15 cellular contexts compared by ENCODE assay signal in the genomic region with DNA sequence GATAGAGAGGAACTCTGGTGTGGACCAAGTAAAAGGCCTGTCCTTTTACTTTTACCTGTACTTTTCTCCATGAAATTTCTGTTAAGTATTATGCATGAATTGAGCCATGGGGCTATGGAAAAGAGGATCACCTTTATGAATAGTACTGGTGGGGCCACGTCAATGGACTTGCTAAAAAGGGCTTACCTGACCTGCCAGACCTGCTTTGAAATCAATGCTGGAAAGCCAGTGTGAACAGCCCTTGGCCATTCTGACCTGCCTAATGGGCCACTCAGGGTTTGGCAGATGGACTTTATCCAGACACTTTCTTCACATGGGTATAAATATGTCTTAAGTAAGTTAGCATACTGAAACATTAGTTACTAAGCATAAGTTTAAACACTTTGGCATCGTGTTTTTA.
"Had no signal": no experiment of that assay in that cellular context is flagged by ENCODE, and none has a peak within 500 bp of the region (broad histone marks: within the 10 kb centered on the region; RNA-seq: fewer than 3 reads in every experiment).

No MANE protein-coding gene starts in this region.

- H3K4me3 Mint-ChIP-seq: activated CD4-positive, alpha-beta memory T cell treated with anti-CD3 and anti-CD28 coated beads for 36 hours had no signal

- H3K27me3 ChIP-seq: adrenal gland had no signal

- H3K9me3 ChIP-seq: adrenal gland, tibial artery had no signal

- H3K27ac ChIP-seq: adrenal gland, cardiac muscle cell, tibial artery had no signal

- H3K27ac Mint-ChIP-seq: activated CD4-positive, alpha-beta memory T cell treated with anti-CD3 and anti-CD28 coated beads for 36 hours; activated CD4-positive, alpha-beta T cell treated with anti-CD3 and anti-CD28 coated beads for 36 hours; activated naive CD4-positive, alpha-beta T cell treated with anti-CD3 and anti-CD28 coated beads, Interleukin-2, amount 50 U/mL, for 72 hours; activated T-helper 1 cell treated with anti-CD3 and anti-CD28 coated beads, Interleukin-12 subunit alpha, Interleukin-12 subunit beta, Interleukin-2, Interleukin-4 antibody, amounts not matched to agents 30 ng/mL and 10 ng/mL and 1 ng/mL, durations not matched to agents 14 hours and 24 hours and 36 hours; T-helper 2 cell treated with Interferon-gamma antibody and Interleukin-4, amounts not matched to agents 5 μg/mL and 100 μg/mL, for 36 hours; WTC11 had no signal

- H3K36me3 Mint-ChIP-seq: activated CD4-positive, alpha-beta memory T cell treated with anti-CD3 and anti-CD28 coated beads for 36 hours; activated naive CD4-positive, alpha-beta T cell treated with anti-CD3 and anti-CD28 coated beads, Interleukin-2, amount 50 U/mL, for 72 hours; WTC11 had no signal

- H3K36me3 ChIP-seq: adrenal gland, cardiac muscle cell, tibial artery had no signal

- H3K4me3 ChIP-seq: cardiac muscle cell, tibial artery had no signal

- H3K9me3 Mint-ChIP-seq: activated CD4-positive, alpha-beta memory T cell treated with anti-CD3 and anti-CD28 coated beads for 36 hours; activated naive CD4-positive, alpha-beta T cell treated with anti-CD3 and anti-CD28 coated beads, Interleukin-2, amount 50 U/mL, for 72 hours; activated T-helper 1 cell treated with anti-CD3 and anti-CD28 coated beads, Interleukin-12 subunit alpha, Interleukin-12 subunit beta, Interleukin-2, Interleukin-4 antibody, amounts not matched to agents 30 ng/mL and 10 ng/mL and 1 ng/mL, durations not matched to agents 14 hours and 24 hours and 36 hours; nephron; T-helper 2 cell treated with Interferon-gamma antibody and Interleukin-4, amounts not matched to agents 5 μg/mL and 100 μg/mL, for 36 hours; WTC11 had no signal

- DNase-seq: activated CD4-positive, alpha-beta memory T cell treated with anti-CD3 and anti-CD28 coated beads for 36 hours; activated CD4-positive, alpha-beta T cell treated with anti-CD3 and anti-CD28 coated beads for 36 hours; activated gamma-delta T cell treated with Interleukin-2 at 50 U/mL for 16 hours; glutamatergic neuron; stimulated activated CD4-positive, alpha-beta T cell treated with anti-CD3 and anti-CD28 coated beads, Interleukin-12 subunit alpha, Interleukin-12 subunit beta, amount 100 ng/mL, for 4 hours; stimulated activated CD4-positive, alpha-beta T cell treated with anti-CD3 and anti-CD28 coated beads, Interleukin-1b, Interleukin-23, amount 100 ng/mL, for 48 hours; stimulated activated naive CD8-positive, alpha-beta T cell treated with anti-CD3 and anti-CD28 coated beads, Interleukin-15, Interleukin-2, amounts not matched to agents 100 U/mL and 50 U/mL, for 24 hours had no signal
